ENCODE assay signal across 2 cellular contexts in the genomic region with DNA sequence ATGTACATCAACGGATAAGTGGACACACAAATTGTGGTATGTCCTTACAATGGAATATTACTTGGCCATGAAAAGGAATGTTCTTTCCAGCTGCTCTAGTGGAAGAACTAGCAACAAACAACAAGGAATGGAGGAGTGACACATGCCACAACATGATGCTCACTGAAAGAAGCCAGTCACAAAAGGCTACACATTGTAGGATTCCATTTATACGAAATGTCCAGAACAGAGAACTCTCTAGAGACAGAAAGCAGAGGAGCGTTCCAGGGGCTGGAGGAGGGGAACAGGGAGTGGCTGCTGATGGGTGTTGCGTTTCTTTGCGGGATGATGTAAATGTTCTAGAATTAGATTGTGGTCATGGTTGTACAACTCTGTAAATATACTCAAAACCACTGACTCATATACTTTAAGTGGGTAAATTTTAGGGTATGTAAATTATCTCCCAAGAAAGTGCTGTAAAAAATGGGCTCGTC.
TF ChIP-seq lines count a peak whose summit lies in the region.

No MANE protein-coding gene starts in this region.

TF ChIP-seq in IMR-90, 13 proteins besides CTCF, POLR2A, EP300 and RAD21:
- TF ChIP-seq MXI1 (IDR thresholded peaks at IDR 0.05; ENCODE audit: borderline replicate concordance, low read depth, low read length) (no peak), SMC3 (IDR thresholded peaks at IDR 0.05; ENCODE audit: low read depth, low read length) (no peak), NFE2L2 (IDR thresholded peaks at IDR 0.05; ENCODE audit: low read depth, low read length) (no peak), MAZ (IDR thresholded peaks at IDR 0.05; ENCODE audit: borderline replicate concordance, low read depth, low read length) (no peak), RCOR1 (IDR thresholded peaks at IDR 0.05; ENCODE audit: insufficient replicate concordance, low read length) (peak; percentile 80), CHD1 (IDR thresholded peaks at IDR 0.05; ENCODE audit: low read depth, low read length) (no peak), MAFK (IDR thresholded peaks at IDR 0.05; ENCODE audit: low read depth, low read length) (0 out of 2 replicates have a peak, but pooled peaks have one; percentile 1), BHLHE40 (IDR thresholded peaks at IDR 0.05; ENCODE audit: low read depth, low read length) (no peak), FOS (IDR thresholded peaks at IDR 0.05; ENCODE audit: low read depth, low read length) (peak; percentile 57; the same call in 1 of the 2 replicates), CEBPB (IDR thresholded peaks at IDR 0.05; ENCODE audit: low read depth, low read length) (peak; percentile 80), ELK1 (IDR thresholded peaks at IDR 0.05; ENCODE audit: borderline replicate concordance, low read depth, low read length) (no peak), RFX5 (IDR thresholded peaks at IDR 0.05; ENCODE audit: low read depth, low read length) (no peak)
- TF ChIP-seq, protein P1, sequence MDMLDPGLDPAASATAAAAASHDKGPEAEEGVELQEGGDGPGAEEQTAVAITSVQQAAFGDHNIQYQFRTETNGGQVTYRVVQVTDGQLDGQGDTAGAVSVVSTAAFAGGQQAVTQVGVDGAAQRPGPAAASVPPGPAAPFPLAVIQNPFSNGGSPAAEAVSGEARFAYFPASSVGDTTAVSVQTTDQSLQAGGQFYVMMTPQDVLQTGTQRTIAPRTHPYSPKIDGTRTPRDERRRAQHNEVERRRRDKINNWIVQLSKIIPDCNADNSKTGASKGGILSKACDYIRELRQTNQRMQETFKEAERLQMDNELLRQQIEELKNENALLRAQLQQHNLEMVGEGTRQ (IDR thresholded peaks at IDR 0.05; ENCODE audit: low read depth, low read length) = no peak

TF ChIP-seq in K562, 482 proteins besides CTCF, POLR2A, EP300 and RAD21:
- TF ChIP-seq CEBPG (CRISPR knock-in tag; IDR thresholded peaks at IDR 0.05) = no peak
- TF ChIP-seq CEBPG (tag; conservative IDR thresholded peaks at IDR 0.05 in 1 of 2, IDR thresholded peaks at IDR 0.05 in 1 of 2) = 0 out of 4 replicates have a peak, but pooled peaks of 1 of the 2 experiments have one; percentile 27
- peak; percentile 79 for TF ChIP-seq TRIM28 (IDR thresholded peaks at IDR 0.05)
- peak; percentile 56 for TF ChIP-seq PRDM10 (IDR thresholded peaks at IDR 0.05; ENCODE audit: partially characterized antibody)
- TF ChIP-seq MITF (IDR thresholded peaks at IDR 0.05) = no peak
- TF ChIP-seq, protein P2, sequence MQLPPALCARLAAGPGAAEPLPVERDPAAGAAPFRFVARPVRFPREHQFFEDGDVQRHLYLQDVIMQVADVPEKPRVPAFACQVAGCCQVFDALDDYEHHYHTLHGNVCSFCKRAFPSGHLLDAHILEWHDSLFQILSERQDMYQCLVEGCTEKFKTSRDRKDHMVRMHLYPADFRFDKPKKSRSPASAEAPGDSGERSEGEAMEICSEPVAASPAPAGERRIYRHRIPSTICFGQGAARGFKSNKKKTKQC (CRISPR knock-in tag; IDR thresholded peaks at IDR 0.05) = no peak
- TF ChIP-seq MEF2A (IDR thresholded peaks at IDR 0.05; ENCODE audit: control insufficient read depth, low read depth, low read length) = peak; percentile 73
- no peak for TF ChIP-seq MTA1 (IDR thresholded peaks at IDR 0.05; ENCODE audit: borderline replicate concordance)
- peak; percentile 84; the same call in 1 of the 2 replicates for TF ChIP-seq SMARCA5 (IDR thresholded peaks at IDR 0.05)
- TF ChIP-seq TRIM24 (IDR thresholded peaks at IDR 0.05) = peak; percentile 11 to 35; a peak in 1 of 4 replicates
- no peak for TF ChIP-seq ZNF184 (CRISPR knock-in tag; IDR thresholded peaks at IDR 0.05)
- TF ChIP-seq COPS2 (conservative IDR thresholded peaks at IDR 0.05) = no peak
- TF ChIP-seq POU5F1 (IDR thresholded peaks at IDR 0.05; ENCODE audit: borderline replicate concordance, low read depth, low read length, partially characterized antibody) = no peak
- 0 out of 4 replicates have a peak, but pooled peaks of 1 of the 2 experiments have one; percentile 24 for TF ChIP-seq HDAC1 (IDR thresholded peaks at IDR 0.05)
- 0 out of 2 replicates have a peak, but pooled peaks have one; percentile 13 for TF ChIP-seq ATF7 (IDR thresholded peaks at IDR 0.05)
- TF ChIP-seq ADNP (tag; IDR thresholded peaks at IDR 0.05) = peak; percentile 60
- TF ChIP-seq ATF1 (CRISPR knock-in tag; IDR thresholded peaks at IDR 0.05) = no peak
- TF ChIP-seq ATF1 (tag; IDR thresholded peaks at IDR 0.05) = no peak
- peak; percentile 100 for TF ChIP-seq ZNF146 (CRISPR knock-in tag; IDR thresholded peaks at IDR 0.05; ENCODE audit: unreplicated experiment)
- 0 out of 2 replicates have a peak, but pooled peaks have one; percentile 40 for TF ChIP-seq MEF2D (tag; conservative IDR thresholded peaks at IDR 0.05; ENCODE audit: low read depth)
- TF ChIP-seq CBX1 (IDR thresholded peaks at IDR 0.05; ENCODE audit: low read depth) = 0 out of 2 replicates have a peak, but pooled peaks have one; percentile 65
- no peak for TF ChIP-seq PPARD (CRISPR knock-in tag; IDR thresholded peaks at IDR 0.05)
- TF ChIP-seq RBM25 (IDR thresholded peaks at IDR 0.05; ENCODE audit: low read depth, low read length, severe bottlenecking) = peak; percentile 91
- 0 out of 4 replicates have a peak, but pooled peaks of 1 of the 2 experiments have one; percentile 25 for TF ChIP-seq RCOR1 (IDR thresholded peaks at IDR 0.05; ENCODE audit: borderline replicate concordance in 1 of 2, low read depth in 2 of 2, low read length in 2 of 2)
- peak in 1 of 2 experiments; percentile 89; a peak in 2 of 3 replicates for TF ChIP-seq CBX3 (IDR thresholded peaks at IDR 0.05; ENCODE audit: borderline replicate concordance in 1 of 2, low read length in 2 of 2)
- peak; percentile 90 for TF ChIP-seq BCOR (IDR thresholded peaks at IDR 0.05)
- TF ChIP-seq KDM1A (IDR thresholded peaks at IDR 0.05) = peak; percentile 62 to 82; a peak in 3 of 4 replicates
- peak; percentile 38; the same call in 1 of the 2 replicates for TF ChIP-seq HDAC2 (IDR thresholded peaks at IDR 0.05)
- no peak for TF ChIP-seq ZC3H11A (IDR thresholded peaks at IDR 0.05; ENCODE audit: low read depth, low read length)
TF ChIP-seq in K562: peak in this region for 18.
